In the genomic region with DNA sequence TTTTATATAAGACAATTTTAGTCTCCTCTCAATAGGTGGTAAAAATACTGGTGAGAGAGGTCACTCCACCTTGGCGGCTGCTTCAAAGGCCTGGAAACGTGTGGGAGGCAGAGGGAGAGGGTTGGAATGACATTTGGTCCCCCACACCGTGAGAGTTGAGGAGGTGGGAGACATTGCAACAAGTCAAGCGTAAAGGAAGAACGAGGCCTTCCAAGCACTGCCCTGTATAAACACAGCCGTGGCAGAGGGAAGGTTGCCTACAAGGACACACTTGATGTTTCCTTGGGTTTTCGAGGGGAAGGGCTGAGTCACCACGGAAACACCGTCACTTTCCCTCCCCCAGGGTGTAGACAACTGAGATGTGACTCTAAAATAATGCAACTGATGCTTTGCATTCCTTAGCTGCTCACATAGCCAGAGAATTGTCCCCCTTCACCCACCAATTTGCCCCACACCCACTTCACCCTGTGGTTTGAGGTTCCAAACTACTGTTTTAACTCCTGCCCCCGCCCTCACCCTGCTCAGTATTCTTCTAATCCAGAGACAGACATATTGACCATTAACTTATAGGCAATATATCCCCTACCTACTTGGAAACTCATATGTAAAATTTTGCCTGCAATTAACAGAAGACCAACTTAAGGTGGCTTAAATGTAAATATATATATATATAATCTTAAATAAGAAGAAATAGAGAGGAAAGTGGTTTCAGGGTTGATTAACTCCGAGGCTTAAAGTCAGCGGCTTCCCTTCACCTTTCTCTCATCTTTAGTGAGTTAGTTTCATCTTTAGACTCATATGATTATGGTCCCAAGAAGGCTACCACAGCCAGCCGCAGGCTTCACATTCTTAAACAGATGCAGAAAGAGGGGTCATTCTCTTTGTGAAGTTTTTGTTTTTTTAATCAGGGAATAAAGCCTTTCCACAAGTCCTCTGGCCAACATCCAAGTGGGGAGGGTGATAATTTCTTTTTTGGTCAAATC, we compare ENCODE assay signal across 16 cellular contexts. TPM values are rescaled to one million over a fixed set of nuclear protein-coding genes. Genes with fewer than 3 reads are reported as not detected.
DNase-seq lines count a peak whose midpoint lies in the region; ATAC-seq and TF ChIP-seq lines count a peak whose summit lies in the region.
"Had no signal": no experiment of that assay in that cellular context is flagged by ENCODE, and none has a peak within 500 bp of the region (broad histone marks: within the 10 kb centered on the region; RNA-seq: fewer than 3 reads in every experiment).

No MANE protein-coding gene starts in this region.

- H3K9me3 Mint-ChIP-seq in nephron progenitor cell: no peaks in the 10 kb centered on the region

- H3K27ac ChIP-seq in adrenal gland: no peak overlapping the region
- H3K27ac ChIP-seq in body of pancreas: no peak overlapping the region
- no peak overlapping the region for H3K27ac ChIP-seq in ovary

- peak; percentile 77 for ATAC-seq in HG02885 (IDR thresholded peaks at IDR 0.05; ENCODE audit: poor library complexity, unreplicated experiment)
- no peak for ATAC-seq in body of pancreas
- ATAC-seq in HG02678 (IDR thresholded peaks at IDR 0.05; ENCODE audit: unreplicated experiment): no peak
- ATAC-seq in GM19397 (IDR thresholded peaks at IDR 0.05; ENCODE audit: unreplicated experiment): no peak
- ATAC-seq: activated CD8-positive, alpha-beta T cell treated with anti-CD3 and anti-CD28 coated beads, Interleukin-2, amount 10 ng/mL, durations not matched to agents 7 days and 5 days; HepG2 had no signal

- DNase-seq in GM12865 (ENCODE audit: low read depth) (peak; percentile 31), adrenal gland (peak in 6 of 7 donors; percentile 13 to 46 (median 19)), nephron progenitor cell (peak; percentile 67), body of pancreas (no peak), ovary (no peak)
- DNase-seq: activated CD8-positive, alpha-beta T cell treated with anti-CD3 and anti-CD28 coated beads, Interleukin-2, amount 10 ng/mL, durations not matched to agents 7 days and 5 days; erythroblast; NCI-H446 treated with DMSO at 0.1 percent for 48 hours; nucleus accumbens; stimulated activated CD4-positive, alpha-beta T cell treated with anti-CD3 and anti-CD28 coated beads, Interleukin-4, amount 100 ng/mL, for 24 hours; substantia nigra; SW 1271 had no signal

- H3K27me3 Mint-ChIP-seq in nephron progenitor cell (ENCODE audit: low read depth, poor library complexity): peaks cover 5% of the 10 kb centered on the region

- peaks cover 18% of the 10 kb centered on the region for H3K4me1 Mint-ChIP-seq in nephron progenitor cell

- H3K27ac Mint-ChIP-seq in nephron progenitor cell: peak overlapping the region; percentile 95
- H3K27ac Mint-ChIP-seq: activated CD8-positive, alpha-beta T cell treated with anti-CD3 and anti-CD28 coated beads, Interleukin-2, amount 10 ng/mL, durations not matched to agents 7 days and 5 days had no signal

- no peaks in the 10 kb centered on the region for H3K36me3 ChIP-seq in adrenal gland (replicated peaks in 1 of 2)
- H3K36me3 ChIP-seq in body of pancreas (replicated peaks in 1 of 2; ENCODE audit: insufficient read depth in 1 of 2, low read depth in 2 of 2): no peaks in the 10 kb centered on the region
- H3K36me3 ChIP-seq in ovary: no peaks in the 10 kb centered on the region

- TF ChIP-seq EP300 in ovary (IDR thresholded peaks at IDR 0.05): no peak

- intact Hi-C loops in adrenal gland (cut with DNase I) (no loop called here), body of pancreas (cut with DNase I) (no loop called here), ovary (cut with DNase I) (loop anchor here in 1 of 4 donors (5.0 kb wide), 1 partner anchor 592 kb away; no protein-coding TSS in a partner anchor)

- TF ChIP-seq POLR2A in adrenal gland (IDR thresholded peaks at IDR 0.05) (no peak), body of pancreas (IDR thresholded peaks at IDR 0.05) (no peak), ovary (IDR thresholded peaks at IDR 0.05) (no peak)

- H3K4me3 ChIP-seq in GM12865 (ENCODE audit: low read depth, low read length) (no peak overlapping the region), adrenal gland (no peak overlapping the region), body of pancreas (no peak overlapping the region), ovary (no peak overlapping the region)

- no peak overlapping the region for H3K4me3 Mint-ChIP-seq in nephron progenitor cell
- H3K4me3 Mint-ChIP-seq: activated CD8-positive, alpha-beta T cell treated with anti-CD3 and anti-CD28 coated beads, Interleukin-2, amount 10 ng/mL, durations not matched to agents 7 days and 5 days had no signal

- no peaks in the 10 kb centered on the region for H3K9me3 ChIP-seq in adrenal gland (replicated peaks in 1 of 3)
- no peaks in the 10 kb centered on the region for H3K9me3 ChIP-seq in body of pancreas
- H3K9me3 ChIP-seq in ovary: no peaks in the 10 kb centered on the region

- H3K27me3 ChIP-seq in adrenal gland (no peaks in the 10 kb centered on the region), body of pancreas (no peaks in the 10 kb centered on the region), ovary (no peaks in the 10 kb centered on the region)

- 37 to 53% (median 39%) methylated on average over 13 of the region's 13 CpGs for WGBS in adrenal gland, 4 donors
- WGBS in body of pancreas, 2 donors: 48 to 51% methylated on average over 13 of the region's 13 CpGs
- WGBS in ovary, 3 donors: 36 to 45% (median 45%) methylated on average over 13 of the region's 13 CpGs

- H3K36me3 Mint-ChIP-seq in nephron progenitor cell (ENCODE audit: low read depth): no peaks in the 10 kb centered on the region

- H3K4me1 ChIP-seq in adrenal gland (replicated peaks in 1 of 2) (no peaks in the 10 kb centered on the region), body of pancreas (no peaks in the 10 kb centered on the region), ovary (ENCODE audit: insufficient read depth) (no peaks in the 10 kb centered on the region)

- TF ChIP-seq CTCF in GM12865 (IDR thresholded peaks at IDR 0.05; ENCODE audit: insufficient read depth, low read depth, low read length, missing control alignments) (no peak), adrenal gland (IDR thresholded peaks at IDR 0.05) (no peak), nephron progenitor cell (IDR thresholded peaks at IDR 0.05) (no peak), body of pancreas (IDR thresholded peaks at IDR 0.05) (no peak), ovary (IDR thresholded peaks at IDR 0.05) (no peak)

RNA-seq across cellular contexts. Expression of a gene that starts 54.1 kb away (rescaled TPM):
- total RNA-seq in adrenal gland: under 1 TPM in 6 of 8 donors, not detected in 2; under 0.01 to 0.42 (median 0.20) TPM
- polyA plus RNA-seq in adrenal gland: under 1 TPM; 0.08 to 0.31 (median 0.24) TPM
- total RNA-seq in body of pancreas: not detected
- total RNA-seq in ovary: 1 to 10 TPM in 2 of 7 donors, under 1 TPM in 4, not detected in 1; 0.10 to 2.6 (median 0.50) TPM
- under 1 TPM; 0.77 to 1.00 TPM for polyA plus RNA-seq in ovary
- total RNA-seq: activated CD8-positive, alpha-beta T cell treated with anti-CD3 and anti-CD28 coated beads, Interleukin-2, amount 10 ng/mL, durations not matched to agents 7 days and 5 days had no signal
- polyA plus RNA-seq: HepG2 had no signal

Comparison
In these comparisons a context has a peak if more than half of its experiments do, and no peak if none do; other contexts are left out.
1. DNase-seq: peak in GM12865 (single experiment), adrenal gland (6 of 7) and nephron progenitor cell (single experiment); none in body of pancreas (0 of 4) and ovary (0 of 5).